Comparison of ENCODE assay signal across 8 cellular contexts in the genomic region with DNA sequence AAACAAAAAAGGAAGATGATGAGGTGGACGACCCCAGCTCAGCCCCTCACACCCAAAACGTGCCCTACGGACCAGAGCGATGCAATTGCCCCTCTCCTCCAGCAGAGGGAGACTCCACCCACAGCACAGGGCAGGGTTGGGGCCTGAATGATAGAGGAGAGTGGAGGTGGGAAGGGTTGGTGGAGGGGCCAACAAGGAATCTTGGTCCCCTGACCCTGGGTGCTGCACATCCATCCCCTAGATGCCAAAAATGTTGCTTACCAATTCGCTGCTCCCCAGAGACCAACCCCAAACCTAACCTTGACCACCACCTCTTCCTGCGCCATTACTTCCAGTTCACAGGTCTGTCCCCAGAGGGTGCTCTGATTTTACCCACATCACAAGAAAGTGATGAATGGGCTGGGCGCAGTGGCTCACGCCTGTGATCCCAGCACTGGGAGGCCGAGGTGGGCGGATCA. TPM values are rescaled to one million over a fixed set of nuclear protein-coding genes. Genes with fewer than 3 reads are reported as not detected.
DNase-seq lines count a peak whose midpoint lies in the region; ATAC-seq and TF ChIP-seq lines count a peak whose summit lies in the region.

No MANE protein-coding gene starts in this region.

- TF ChIP-seq RAD21 in liver (IDR thresholded peaks at IDR 0.05) = peak; percentile 71 to 84

- H3K9me3 ChIP-seq in liver (ENCODE audit: control insufficient read depth in 4 of 4, low read length in 3 of 4) = no peaks in the 10 kb centered on the region

- no TSS peak for BruUV-seq in MCF 10A (replicated peaks; lab: Mats Ljungman, UMichigan)

- no peak overlapping the region for H3K4me3 Mint-ChIP-seq in MCF 10A (ENCODE audit: unreplicated experiment)
- no peak overlapping the region for H3K4me3 Mint-ChIP-seq in stimulated activated naive CD8-positive, alpha-beta T cell treated with anti-CD3 and anti-CD28 coated beads, Interleukin-15, amount 100 ng/mL, for 72 hours

- H3K4me3 ChIP-seq in liver (ENCODE audit: low read depth in 1 of 3, low read length in 3 of 3) = no peak overlapping the region

- peaks cover 5% of the 10 kb centered on the region for H3K4me1 Mint-ChIP-seq in MCF 10A (ENCODE audit: insufficient read depth, unreplicated experiment)
- peaks cover 22% of the 10 kb centered on the region for H3K4me1 Mint-ChIP-seq in stimulated activated naive CD8-positive, alpha-beta T cell treated with anti-CD3 and anti-CD28 coated beads, Interleukin-15, amount 100 ng/mL, for 72 hours

- no peaks in the 10 kb centered on the region for H3K27me3 Mint-ChIP-seq in MCF 10A (ENCODE audit: insufficient read depth, unreplicated experiment)
- no peaks in the 10 kb centered on the region for H3K27me3 Mint-ChIP-seq in stimulated activated naive CD8-positive, alpha-beta T cell treated with anti-CD3 and anti-CD28 coated beads, Interleukin-15, amount 100 ng/mL, for 72 hours

- no peaks in the 10 kb centered on the region for H3K36me3 ChIP-seq in liver (ENCODE audit: control insufficient read depth in 4 of 4, insufficient read depth in 3 of 4, low read depth in 1 of 4, low read length in 3 of 4)

- no peak overlapping the region for H3K9ac ChIP-seq in liver (ENCODE audit: low read depth in 1 of 2, low read length in 2 of 2)

- no peaks in the 10 kb centered on the region for H3K4me1 ChIP-seq in liver (ENCODE audit: control insufficient read depth in 4 of 4, insufficient read depth in 4 of 4, low read length in 3 of 4)

- intact Hi-C loops in MCF 10A (cut with micrococcal nuclease) = loop anchor here (2.0 to 5.0 kb wide), 2 partner anchors 54 to 144 kb away; no protein-coding TSS in a partner anchor

- DNase-seq in UCSD-AML1 (lab: John Stamatoyannopoulos, UW; ENCODE audit: unreplicated experiment) (peak; percentile 44), MCF 10A (ENCODE audit: unreplicated experiment) (peak; percentile 44)
- peak; percentile 69 to 71 for DNase-seq in stimulated activated naive CD8-positive, alpha-beta T cell treated with anti-CD3 and anti-CD28 coated beads, Interleukin-15, amount 100 ng/mL, for 72 hours

- TF ChIP-seq CTCF in GM12801 (IDR thresholded peaks at IDR 0.05; ENCODE audit: extremely low read depth, insufficient read length) (peak; percentile 89), MCF 10A (IDR thresholded peaks at IDR 0.05; ENCODE audit: unreplicated experiment) (peak; percentile 85), liver (IDR thresholded peaks at IDR 0.05; ENCODE audit: low read depth, low read length, missing input control) (peak; percentile 84)

- H3K27ac ChIP-seq in liver (ENCODE audit: low read depth in 1 of 2, low read length in 2 of 2) = no peak overlapping the region

- no peaks in the 10 kb centered on the region for H3K9me3 Mint-ChIP-seq in MCF 10A (ENCODE audit: unreplicated experiment)
- no peaks in the 10 kb centered on the region for H3K9me3 Mint-ChIP-seq in stimulated activated naive CD8-positive, alpha-beta T cell treated with anti-CD3 and anti-CD28 coated beads, Interleukin-15, amount 100 ng/mL, for 72 hours

- POLR2A ChIA-PET in MCF 10A (lab: Yijun Ruan, JAX) = no interaction called here

- no peaks in the 10 kb centered on the region for H3K27me3 ChIP-seq in liver (ENCODE audit: control insufficient read depth in 4 of 4, insufficient read depth in 4 of 4, low read length in 3 of 4)

- peak; percentile 70 for ATAC-seq in HG03439 (IDR thresholded peaks at IDR 0.05; ENCODE audit: unreplicated experiment)
- peak; percentile 90 for ATAC-seq in stimulated activated naive CD8-positive, alpha-beta T cell treated with anti-CD3 and anti-CD28 coated beads, Interleukin-15, amount 100 ng/mL, for 72 hours
- no peak for ATAC-seq in HG02759 (IDR thresholded peaks at IDR 0.05; ENCODE audit: unreplicated experiment)
- ATAC-seq in GM21717 (IDR thresholded peaks at IDR 0.05; ENCODE audit: unreplicated experiment) = no peak

- no peak overlapping the region for H3K27ac Mint-ChIP-seq in MCF 10A (ENCODE audit: low read depth, unreplicated experiment)
- peak overlapping the region; percentile 42 to 80 for H3K27ac Mint-ChIP-seq in stimulated activated naive CD8-positive, alpha-beta T cell treated with anti-CD3 and anti-CD28 coated beads, Interleukin-15, amount 100 ng/mL, for 72 hours

- CTCF ChIA-PET in MCF 10A (lab: Yijun Ruan, JAX) = interaction anchor here (0.6 to 2.0 kb wide), 18 partner anchors 9 to 1803 kb away, joined by 3 to 10 read pairs (median 4); no protein-coding TSS in a partner anchor

- no peaks in the 10 kb centered on the region for H3K36me3 Mint-ChIP-seq in MCF 10A (ENCODE audit: insufficient read depth, unreplicated experiment)

- WGBS in liver = 37% methylated on average over 10 of the region's 10 CpGs

TF ChIP-seq in liver, 16 proteins besides CTCF, POLR2A, EP300 and RAD21:
- TF ChIP-seq RXRA (IDR thresholded peaks at IDR 0.05) (no peak), YY1 (IDR thresholded peaks at IDR 0.05) (no peak), HNF4A (conservative IDR thresholded peaks at IDR 0.05) (no peak), GABPA (IDR thresholded peaks at IDR 0.05 in 1 of 2, conservative IDR thresholded peaks at IDR 0.05 in 1 of 2) (no peak), FOXA1 (IDR thresholded peaks at IDR 0.05) (no peak), JUND (IDR thresholded peaks at IDR 0.05) (no peak)
TF ChIP-seq in liver: peak in this region for 0.

RNA-seq across cellular contexts. Expression of a gene that starts 12.9 kb away (rescaled TPM):
- total RNA-seq in MCF 10A (2022) = 4.8 and 4.9 TPM in 2 replicates
- total RNA-seq in liver = 1 to 10 TPM; 1.2 to 1.8 TPM
- polyA plus RNA-seq in liver = 1 to 10 TPM in 1 of 2 donors, under 1 TPM in 1; 0.31 to 1.1 TPM

RNA-seq across cellular contexts. Expression of a gene that starts 14.5 kb away (rescaled TPM):
- total RNA-seq in MCF 10A (2022) (72.2 and 78.5 TPM in 2 replicates), liver (10 to 100 TPM; 12.3 to 15.3 TPM)
- 100 to 1,000 TPM in 1 of 2 donors, 10 to 100 TPM in 1; 80.0 to 107 TPM for polyA plus RNA-seq in liver

RNA-seq across cellular contexts. Expression of a gene that starts 14.7 kb away (rescaled TPM):
- total RNA-seq in MCF 10A (2022) = 130 and 147 TPM in 2 replicates
- total RNA-seq in liver = 10 to 100 TPM; 11.9 to 19.8 TPM
- 10 to 100 TPM; 20.1 to 27.7 TPM for polyA plus RNA-seq in liver

RNA-seq across cellular contexts. Expression of a gene that starts 40.6 kb away (rescaled TPM):
- total RNA-seq in MCF 10A (2022) (3.7 and 6.4 TPM in 2 replicates), liver (1 to 10 TPM in 1 of 2 donors, under 1 TPM in 1; 0.08 to 5.8 TPM)
- under 1 TPM in 1 of 2 donors, not detected in 1; 0.28 TPM for polyA plus RNA-seq in liver

RNA-seq across cellular contexts. Expression of a gene that starts 46.5 kb away (rescaled TPM):
- total RNA-seq in MCF 10A (2022) (7.1 and 11.4 TPM in 2 replicates), liver (10 to 100 TPM in 1 of 2 donors, 1 to 10 TPM in 1; 8.1 to 15.3 TPM)
- 10 to 100 TPM in 1 of 2 donors, 1 to 10 TPM in 1; 6.6 to 11.0 TPM for polyA plus RNA-seq in liver

Comparison
In these comparisons a context has a peak if more than half of its experiments do, and no peak if none do; other contexts are left out.
1. ATAC-seq: peak in HG03439 (single experiment) and stimulated activated naive CD8-positive, alpha-beta T cell treated with anti-CD3 and anti-CD28 coated beads, Interleukin-15, amount 100 ng/mL, for 72 hours (single experiment); none in HG02759 (single experiment) and GM21717 (single experiment).
2. Peak in every context shown above with its lines, with median percentiles within 50 percentile points of each other: CTCF ChIP-seq and DNase-seq.